In genomic region chr1:3326516-3327388, GRCh38 we compare ENCODE assay signal across 1 cellular context.
TF ChIP-seq lines count a peak whose summit lies in the region.

No MANE protein-coding gene starts in this region.

TF ChIP-seq in HepG2, 621 proteins besides CTCF, POLR2A, EP300 and RAD21 (continued from another document and continues in another):
- TF ChIP-seq PRDM15 (CRISPR knock-in tag; IDR thresholded peaks at IDR 0.05): no peak
- TF ChIP-seq FOXJ3 (CRISPR knock-in tag; IDR thresholded peaks at IDR 0.05; ENCODE audit: borderline replicate concordance): 0 out of 2 replicates have a peak, but pooled peaks have one; percentile 31
- TF ChIP-seq ZBTB40 (IDR thresholded peaks at IDR 0.05): no peak
- no peak; the same call in none of the 2 replicates for TF ChIP-seq ZBTB40 (CRISPR knock-in tag; IDR thresholded peaks at IDR 0.05)
- TF ChIP-seq ZNF839 (CRISPR knock-in tag; IDR thresholded peaks at IDR 0.05; ENCODE audit: borderline replicate concordance): no peak
- TF ChIP-seq NCOA5 (CRISPR knock-in tag; IDR thresholded peaks at IDR 0.05): no peak
- no peak for TF ChIP-seq ZUFSP (CRISPR knock-in tag; IDR thresholded peaks at IDR 0.05; ENCODE audit: borderline replicate concordance)
- TF ChIP-seq ZNF674 (CRISPR knock-in tag; IDR thresholded peaks at IDR 0.05; ENCODE audit: low read depth): no peak
- no peak for TF ChIP-seq MAX (IDR thresholded peaks at IDR 0.05)
- TF ChIP-seq ZNF496 (CRISPR knock-in tag; IDR thresholded peaks at IDR 0.05; ENCODE audit: insufficient replicate concordance): no peak
- peak; percentile 81 for TF ChIP-seq GATAD2A (CRISPR knock-in tag; IDR thresholded peaks at IDR 0.05)
- TF ChIP-seq JARID2 (CRISPR knock-in tag; IDR thresholded peaks at IDR 0.05; ENCODE audit: insufficient replicate concordance): no peak
- no peak for TF ChIP-seq CAMTA2 (CRISPR knock-in tag; IDR thresholded peaks at IDR 0.05; ENCODE audit: borderline replicate concordance)
- TF ChIP-seq TERF1 (CRISPR knock-in tag; IDR thresholded peaks at IDR 0.05): no peak
- no peak for TF ChIP-seq ZNF747 (CRISPR knock-in tag; IDR thresholded peaks at IDR 0.05; ENCODE audit: borderline replicate concordance)
- peak; percentile 62; the same call in 1 of the 2 replicates for TF ChIP-seq MIXL1 (CRISPR knock-in tag; IDR thresholded peaks at IDR 0.05)
- TF ChIP-seq PBX3 (CRISPR knock-in tag; IDR thresholded peaks at IDR 0.05; ENCODE audit: borderline replicate concordance): no peak
- 0 out of 2 replicates have a peak, but pooled peaks have one; percentile 45 for TF ChIP-seq ZNF766 (CRISPR knock-in tag; IDR thresholded peaks at IDR 0.05; ENCODE audit: borderline replicate concordance)
- no peak for TF ChIP-seq CENPX (CRISPR knock-in tag; IDR thresholded peaks at IDR 0.05)
- TF ChIP-seq GATA4 (IDR thresholded peaks at IDR 0.05; ENCODE audit: borderline replicate concordance, low read depth): 0 out of 2 replicates have a peak, but pooled peaks have one; percentile 20
- no peak for TF ChIP-seq ZNF7 (CRISPR knock-in tag; IDR thresholded peaks at IDR 0.05)
- TF ChIP-seq SKIL (CRISPR knock-in tag; IDR thresholded peaks at IDR 0.05; ENCODE audit: borderline replicate concordance): peak; percentile 70; the same call in 1 of the 2 replicates
- TF ChIP-seq ZNF160 (CRISPR knock-in tag; IDR thresholded peaks at IDR 0.05): no peak; the same call in 1 of the 2 replicates
- no peak for TF ChIP-seq PREB (CRISPR knock-in tag; IDR thresholded peaks at IDR 0.05)
- no peak for TF ChIP-seq ATF7 (IDR thresholded peaks at IDR 0.05)
- no peak; the same call in 1 of the 2 replicates for TF ChIP-seq ATF7 (CRISPR knock-in tag; IDR thresholded peaks at IDR 0.05)
- no peak for TF ChIP-seq SRSF4 (IDR thresholded peaks at IDR 0.05; ENCODE audit: low read depth, low read length, poor library complexity, severe bottlenecking)
- 0 out of 2 replicates have a peak, but pooled peaks have one; percentile 19 for TF ChIP-seq NFYC (CRISPR knock-in tag; IDR thresholded peaks at IDR 0.05)
- TF ChIP-seq HMG20A (CRISPR knock-in tag; IDR thresholded peaks at IDR 0.05; ENCODE audit: borderline replicate concordance): no peak; the same call in 1 of the 2 replicates
- TF ChIP-seq NRL (CRISPR knock-in tag; IDR thresholded peaks at IDR 0.05; ENCODE audit: borderline replicate concordance): peak; percentile 93
- peak; percentile 36; the same call in 1 of the 2 replicates for TF ChIP-seq KDM2A (CRISPR knock-in tag; IDR thresholded peaks at IDR 0.05; ENCODE audit: borderline replicate concordance, low read depth)
- no peak for TF ChIP-seq ZSCAN5A (CRISPR knock-in tag; IDR thresholded peaks at IDR 0.05; ENCODE audit: borderline replicate concordance)
- TF ChIP-seq HNRNPUL1 (IDR thresholded peaks at IDR 0.05; ENCODE audit: low read depth, low read length): no peak
- peak; percentile 63; the same call in 1 of the 2 replicates for TF ChIP-seq ZNF563 (CRISPR knock-in tag; IDR thresholded peaks at IDR 0.05)
- TF ChIP-seq ZNF282 (IDR thresholded peaks at IDR 0.05; ENCODE audit: partially characterized antibody): no peak
- TF ChIP-seq MTF2 (CRISPR knock-in tag; IDR thresholded peaks at IDR 0.05; ENCODE audit: borderline replicate concordance): no peak
- TF ChIP-seq ZNF773 (CRISPR knock-in tag; IDR thresholded peaks at IDR 0.05; ENCODE audit: borderline replicate concordance): no peak
- TF ChIP-seq REXO4 (CRISPR knock-in tag; IDR thresholded peaks at IDR 0.05; ENCODE audit: borderline replicate concordance): no peak
